8 cellular contexts compared by ENCODE assay signal in genomic region chr10:22320591-22321155, GRCh38. TPM values are rescaled to one million over a fixed set of nuclear protein-coding genes. Genes with fewer than 3 reads are reported as not detected.
DNase-seq lines count a peak whose midpoint lies in the region; ATAC-seq and TF ChIP-seq lines count a peak whose summit lies in the region.

BMI1 (plus strand) TSS chr10:22321099; CDS start chr10:22326450, 5,351 bp downstream.

- POLR2A ChIA-PET in BJ (lab: Charles Lee) = interaction anchor here (0.6 kb wide), 1 partner anchor 827 kb away, joined by 5 read pairs; no protein-coding TSS in a partner anchor

- no peaks in the 10 kb centered on the region for H3K36me3 ChIP-seq in BJ (ENCODE audit: control insufficient read depth, insufficient read depth, low read length)
- H3K36me3 ChIP-seq in SK-N-MC (ENCODE audit: insufficient read depth, low read length) = no peaks in the 10 kb centered on the region
- H3K36me3 ChIP-seq in adrenal gland (replicated peaks in 1 of 2) = no peaks in the 10 kb centered on the region

- 0 to 1% (median 0%) methylated on average over 5 to 83 of the region's 85 CpGs; no CpG with 5 or more reads in 1 of the 4 donors for WGBS in adrenal gland, 4 donors

- ATAC-seq in GM19324 (IDR thresholded peaks at IDR 0.05; ENCODE audit: low FRiP score, unreplicated experiment) = peak; percentile 41

- no peak for TF ChIP-seq POLR2A in adrenal gland (IDR thresholded peaks at IDR 0.05)

- H3K27ac ChIP-seq in SK-N-MC = 0 out of 2 replicates have a peak within 1 kb of the TSS, but pooled peaks have one; percentile 19
- peak within 1 kb of the TSS; percentile 86 to 97 (median 94) for H3K27ac ChIP-seq in adrenal gland

- peak within 1 kb of the TSS; percentile 77 for H3K9ac ChIP-seq in SK-N-MC (ENCODE audit: insufficient read length)

- in situ Hi-C loops in KBM-7 (cut with MboI; ENCODE audit: low pct_unique_long_range_greater_than_20kb, low sequenced_read_pairs) = no loop called here

- intact Hi-C loops in adrenal gland (cut with DNase I) (no loop called here), head of caudate nucleus (cut with DNase I) (loop anchor here (5.0 to 10.0 kb wide), 3 partner anchors 117 to 796 kb away; partner anchors contain the start of gene SKIDA1)

- TF ChIP-seq CTCF in BJ (IDR thresholded peaks at IDR 0.05; ENCODE audit: insufficient read depth, low read depth, low read length) = no peak
- no peak for TF ChIP-seq CTCF in adrenal gland (IDR thresholded peaks at IDR 0.05)

- no peaks in the 10 kb centered on the region for H3K9me3 ChIP-seq in SK-N-MC (ENCODE audit: low read depth, low read length)
- H3K9me3 ChIP-seq in adrenal gland (replicated peaks in 1 of 3) = no peaks in the 10 kb centered on the region

- H3K27me3 ChIP-seq in BJ (ENCODE audit: control insufficient read depth, insufficient read depth, low read length) (peaks cover 14% of the 10 kb centered on the region), adrenal gland (no peaks in the 10 kb centered on the region)

- no peak for DNase-seq in BJ (ENCODE audit: low read depth)
- DNase-seq in LHCN-M2 (ENCODE audit: low read depth) = peak; percentile 75
- DNase-seq in SK-N-MC (ENCODE audit: low read depth, low spot score) = no peak
- DNase-seq in adrenal gland = peak; percentile 83 to 90 (median 84)
- peak; percentile 58 to 92 (median 82) for DNase-seq in head of caudate nucleus
- DNase-seq in nucleus accumbens (lab: John Stamatoyannopoulos, UW) = peak in 52 of 56 donors; percentile 44 to 90 (median 80)
- DNase-seq in KBM-7 = no peak

- peaks cover 18 to 52% of the 10 kb centered on the region in 2 donors for H3K4me1 ChIP-seq in adrenal gland (replicated peaks in 1 of 2)

- H3K4me3 ChIP-seq in BJ (ENCODE audit: low read depth, low read length) (peak within 1 kb of the TSS; percentile 74), SK-N-MC (peak within 1 kb of the TSS; percentile 82), adrenal gland (peak within 1 kb of the TSS; percentile 73 to 94 (median 86))

- CTCF ChIA-PET in BJ (lab: Yijun Ruan, JAX) = no interaction called here

RNA-seq across cellular contexts. Expression of gene BMI1, which starts in this region (rescaled TPM):
- polyA plus RNA-seq in BJ (2011; rRNA removed) (20.3 and 44.3 TPM in 2 replicates), adrenal gland (10 to 100 TPM; 16.7 to 88.5 (median 24.1) TPM)
- polyA minus RNA-seq in BJ (2011; rRNA and poly(A)+ RNA removed) = 23.2 and 36.4 TPM in 2 replicates
- total RNA-seq in LHCN-M2 (2014; rRNA removed) (53.9 and 79.9 TPM in 2 replicates), adrenal gland (10 to 100 TPM; 50.5 to 78.5 (median 68.6) TPM)
- 23.4 TPM for polyA plus RNA-seq in LHCN-M2 (2012)

Comparison
In these comparisons a context has a peak if more than half of its experiments do, and no peak if none do; other contexts are left out.
1. DNase-seq: peak in LHCN-M2 (single experiment), adrenal gland (7 of 7), head of caudate nucleus (42 of 42) and nucleus accumbens (52 of 56); none in BJ (single experiment), SK-N-MC (single experiment) and KBM-7 (single experiment).
2. Peak in every context shown above with its lines, with median percentiles within 50 percentile points of each other: H3K4me3 ChIP-seq.